Comparison of ENCODE assay signal across 16 cellular contexts in genomic region chr20:50278377-50278683, GRCh38.
DNase-seq lines count a peak whose midpoint lies in the region; ATAC-seq and TF ChIP-seq lines count a peak whose summit lies in the region.
"Had no signal": no experiment of that assay in that cellular context is flagged by ENCODE, and none has a peak within 500 bp of the region (broad histone marks: within the 10 kb centered on the region; RNA-seq: fewer than 3 reads in every experiment).

No MANE protein-coding gene starts in this region.

- intact Hi-C loops in thyroid gland (cut with DNase I): no loop called here

- DNase-seq in T-helper 17 cell (no peak), neural crest cell (ENCODE audit: low read depth, low spot score) (no peak), thyroid gland (peak; percentile 42 to 46), iPS-NIHi7 (ENCODE audit: extremely low spot score) (no peak), OCI-M2 (lab: John Stamatoyannopoulos, UW; ENCODE audit: unreplicated experiment) (no peak), NCI-H2107 (lab: John Stamatoyannopoulos, UW) (no peak)
- DNase-seq: activated naive CD4-positive, alpha-beta T cell treated with Interleukin-2 at 50 U/mL for 16 hours; Kasumi-1; NCI-H187 treated with DMSO at 0.1 percent for 48 hours; NCI-H748 treated with DMSO at 0.1 percent for 48 hours; stimulated activated CD4-positive, alpha-beta T cell treated with anti-CD3 and anti-CD28 coated beads, Interleukin-4, amount 100 ng/mL, for 24 hours had no signal

- H3K4me3 ChIP-seq in gastroesophageal sphincter: no peak overlapping the region
- no peak overlapping the region for H3K4me3 ChIP-seq in thyroid gland (replicated peaks in 1 of 3)

- H3K36me3 ChIP-seq in gastroesophageal sphincter (no peaks in the 10 kb centered on the region), thyroid gland (no peaks in the 10 kb centered on the region)

- H3K27me3 Mint-ChIP-seq in T-helper 17 cell: peaks cover 47% of the 10 kb centered on the region
- no peaks in the 10 kb centered on the region for H3K27me3 Mint-ChIP-seq in neural crest cell (ENCODE audit: low read depth)

- H3K4me1 Mint-ChIP-seq in T-helper 17 cell (peaks cover 5% of the 10 kb centered on the region), neural crest cell (peaks cover 8% of the 10 kb centered on the region)

- H3K9me3 ChIP-seq in T-helper 17 cell (ENCODE audit: control insufficient read depth, low read length, poor library complexity, severe bottlenecking) (no peaks in the 10 kb centered on the region), gastroesophageal sphincter (no peaks in the 10 kb centered on the region), thyroid gland (no peaks in the 10 kb centered on the region)

- TF ChIP-seq CTCF in gastroesophageal sphincter (IDR thresholded peaks at IDR 0.05) (no peak), neural crest cell (conservative IDR thresholded peaks at IDR 0.05) (no peak), thyroid gland (IDR thresholded peaks at IDR 0.05) (no peak)

- H3K4me1 ChIP-seq in gastroesophageal sphincter: peaks cover 0 to 34% (median 13%) of the 10 kb centered on the region in 3 donors
- H3K4me1 ChIP-seq in thyroid gland: peaks cover 41 to 59% of the 10 kb centered on the region in 2 donors

- H3K27ac ChIP-seq in gastroesophageal sphincter: peak overlapping the region in 3 of 4 donors; percentile 39 to 65 (median 41)
- peak overlapping the region; percentile 97 to 99 (median 98) for H3K27ac ChIP-seq in thyroid gland

- no peak for TF ChIP-seq POLR2A in gastroesophageal sphincter (IDR thresholded peaks at IDR 0.05)
- no peak for TF ChIP-seq POLR2A in thyroid gland (IDR thresholded peaks at IDR 0.05)

- no peak for ATAC-seq in T-helper 17 cell
- no peak for ATAC-seq in gastroesophageal sphincter
- ATAC-seq in GM19455 (IDR thresholded peaks at IDR 0.05; ENCODE audit: unreplicated experiment): no peak
- ATAC-seq: stimulated activated memory B cell treated with anti-CD40 and anti-IgM and Interleukin-4, amounts not matched to agents 10 μg/mL and 1 μg/mL and 100 μg/mL, for 72 hours had no signal

- no peaks in the 10 kb centered on the region for H3K9me3 Mint-ChIP-seq in neural crest cell
- H3K9me3 Mint-ChIP-seq: central memory CD8-positive, alpha-beta T cell; memory B cell; stimulated activated memory B cell treated with anti-CD40 and anti-IgM and Interleukin-4, amounts not matched to agents 10 μg/mL and 1 μg/mL and 100 μg/mL, for 72 hours had no signal

- 44 to 80% methylated on average over 1 to 3 of the region's 5 CpGs for WGBS in gastroesophageal sphincter (ENCODE audit: low coverage in 1 of 2), 2 donors
- WGBS in thyroid gland, 2 donors: 73 to 75% methylated on average over 5 of the region's 5 CpGs

- no peak overlapping the region for H3K27ac Mint-ChIP-seq in T-helper 17 cell
- H3K27ac Mint-ChIP-seq in neural crest cell (ENCODE audit: unreplicated experiment): peak overlapping the region; percentile 94
- H3K27ac Mint-ChIP-seq: memory B cell; stimulated activated memory B cell treated with anti-CD40 and anti-IgM and Interleukin-4, amounts not matched to agents 10 μg/mL and 1 μg/mL and 100 μg/mL, for 72 hours had no signal

- peaks cover 5% of the 10 kb centered on the region for H3K36me3 Mint-ChIP-seq in T-helper 17 cell (ENCODE audit: low read depth)
- H3K36me3 Mint-ChIP-seq in neural crest cell (ENCODE audit: low read depth): no peaks in the 10 kb centered on the region
- H3K36me3 Mint-ChIP-seq: memory B cell; stimulated activated memory B cell treated with anti-CD40 and anti-IgM and Interleukin-4, amounts not matched to agents 10 μg/mL and 1 μg/mL and 100 μg/mL, for 72 hours had no signal

- H3K4me3 Mint-ChIP-seq in T-helper 17 cell (peak overlapping the region; percentile 31), neural crest cell (no peak overlapping the region)
- H3K4me3 Mint-ChIP-seq: central memory CD8-positive, alpha-beta T cell; memory B cell; stimulated activated memory B cell treated with anti-CD40 and anti-IgM and Interleukin-4, amounts not matched to agents 10 μg/mL and 1 μg/mL and 100 μg/mL, for 72 hours had no signal

- no peaks in the 10 kb centered on the region for H3K27me3 ChIP-seq in gastroesophageal sphincter
- H3K27me3 ChIP-seq in thyroid gland: no peaks in the 10 kb centered on the region

- TF ChIP-seq EP300 in gastroesophageal sphincter (IDR thresholded peaks at IDR 0.05): no peak

Comparison
In these comparisons a context has a peak if more than half of its experiments do, and no peak if none do; other contexts are left out.
1. DNase-seq: peak in thyroid gland (2 of 2); none in T-helper 17 cell (0 of 3), neural crest cell (single experiment), iPS-NIHi7 (single experiment), OCI-M2 (single experiment) and NCI-H2107 (single experiment).